Comparison of ENCODE assay signal across 15 cellular contexts in genomic region chr2:167966367-167966766, GRCh38.
DNase-seq lines count a peak whose midpoint lies in the region; ATAC-seq and TF ChIP-seq lines count a peak whose summit lies in the region.
"Had no signal": no experiment of that assay in that cellular context is flagged by ENCODE, and none has a peak within 500 bp of the region (broad histone marks: within the 10 kb centered on the region; RNA-seq: fewer than 3 reads in every experiment).

No MANE protein-coding gene starts in this region.

- H3K4me1 Mint-ChIP-seq in activated CD4-positive, alpha-beta T cell treated with anti-CD3 and anti-CD28 coated beads, Interleukin-2, amount 10 ng/mL, durations not matched to agents 24 days and 14 days: peaks cover 3% of the 10 kb centered on the region
- peaks cover 67% of the 10 kb centered on the region for H3K4me1 Mint-ChIP-seq in brain
- peaks cover 33 to 38% of the 10 kb centered on the region in 2 donors for H3K4me1 Mint-ChIP-seq in natural killer cell treated with Interleukin-12 subunit alpha and Interleukin-12 subunit beta and Interleukin-15 and Interleukin-18, amount 100 ng/mL, for 72 hours (ENCODE audit: low read depth in 2 of 2)
- H3K4me1 Mint-ChIP-seq in stimulated activated naive B cell treated with anti-CD40 and anti-IgM and Interleukin-4, amounts not matched to agents 10 μg/mL and 1 μg/mL and 100 μg/mL, for 72 hours: peaks cover 21 to 30% of the 10 kb centered on the region in 2 donors

- no peaks in the 10 kb centered on the region for H3K27me3 Mint-ChIP-seq in activated CD4-positive, alpha-beta T cell treated with anti-CD3 and anti-CD28 coated beads, Interleukin-2, amount 10 ng/mL, durations not matched to agents 24 days and 14 days
- H3K27me3 Mint-ChIP-seq in brain: no peaks in the 10 kb centered on the region
- no peaks in the 10 kb centered on the region for H3K27me3 Mint-ChIP-seq in natural killer cell treated with Interleukin-12 subunit alpha and Interleukin-12 subunit beta and Interleukin-15 and Interleukin-18, amount 100 ng/mL, for 72 hours
- no peaks in the 10 kb centered on the region for H3K27me3 Mint-ChIP-seq in stimulated activated naive B cell treated with anti-CD40 and anti-IgM and Interleukin-4, amounts not matched to agents 10 μg/mL and 1 μg/mL and 100 μg/mL, for 72 hours

- peak; percentile 14 for DNase-seq in activated CD4-positive, alpha-beta T cell treated with anti-CD3 and anti-CD28 coated beads, Interleukin-2, amount 10 ng/mL, durations not matched to agents 24 days and 14 days
- DNase-seq in activated CD4-positive, alpha-beta T cell treated with anti-CD3 and anti-CD28 coated beads for 4 hours: no peak
- DNase-seq in natural killer cell treated with Interleukin-12 subunit alpha and Interleukin-12 subunit beta and Interleukin-15 and Interleukin-18, amount 100 ng/mL, for 72 hours (ENCODE audit: low spot score): no peak
- DNase-seq in stimulated activated naive B cell treated with anti-CD40 and anti-IgM and Interleukin-4, amounts not matched to agents 10 μg/mL and 1 μg/mL and 100 μg/mL, for 72 hours: no peak
- DNase-seq in NOMO-1 treated with DMSO at 0.1 percent for 48 hours (lab: John Stamatoyannopoulos, UW; ENCODE audit: unreplicated experiment): no peak
- DNase-seq in AML-193 (lab: John Stamatoyannopoulos, UW): no peak
- DNase-seq: GDM1, MV-4-11, NCI-H1417, NCI-H187 treated with DMSO at 0.1 percent for 48 hours, NCI-H446 treated with DMSO at 0.1 percent for 48 hours, Right ventricle myocardium superior had no signal

- no peak for ATAC-seq in natural killer cell treated with Interleukin-12 subunit alpha and Interleukin-12 subunit beta and Interleukin-15 and Interleukin-18, amount 100 ng/mL, for 72 hours
- peak; percentile 12 to 24 for ATAC-seq in stimulated activated naive B cell treated with anti-CD40 and anti-IgM and Interleukin-4, amounts not matched to agents 10 μg/mL and 1 μg/mL and 100 μg/mL, for 72 hours (replicated peaks)
- no peak for ATAC-seq in HG03457 (IDR thresholded peaks at IDR 0.05; ENCODE audit: unreplicated experiment)
- ATAC-seq: GM12878 had no signal

- intact Hi-C loops in activated CD4-positive, alpha-beta T cell treated with anti-CD3 and anti-CD28 coated beads, Interleukin-2, amount 10 ng/mL, durations not matched to agents 24 days and 14 days (cut with micrococcal nuclease): no loop called here

- no peak overlapping the region for H3K27ac Mint-ChIP-seq in activated CD4-positive, alpha-beta T cell treated with anti-CD3 and anti-CD28 coated beads, Interleukin-2, amount 10 ng/mL, durations not matched to agents 24 days and 14 days
- peak overlapping the region in 4 of 5 experiments; percentile 8 to 73 (median 42) for H3K27ac Mint-ChIP-seq in brain
- peak overlapping the region; percentile 3 to 33 for H3K27ac Mint-ChIP-seq in natural killer cell treated with Interleukin-12 subunit alpha and Interleukin-12 subunit beta and Interleukin-15 and Interleukin-18, amount 100 ng/mL, for 72 hours
- peak overlapping the region; percentile 73 for H3K27ac Mint-ChIP-seq in stimulated activated naive B cell treated with anti-CD40 and anti-IgM and Interleukin-4, amounts not matched to agents 10 μg/mL and 1 μg/mL and 100 μg/mL, for 72 hours

- peaks cover 6% of the 10 kb centered on the region for H3K36me3 Mint-ChIP-seq in activated CD4-positive, alpha-beta T cell treated with anti-CD3 and anti-CD28 coated beads, Interleukin-2, amount 10 ng/mL, durations not matched to agents 24 days and 14 days (ENCODE audit: low read depth)
- peaks cover 53% of the 10 kb centered on the region for H3K36me3 Mint-ChIP-seq in brain
- H3K36me3 Mint-ChIP-seq in natural killer cell treated with Interleukin-12 subunit alpha and Interleukin-12 subunit beta and Interleukin-15 and Interleukin-18, amount 100 ng/mL, for 72 hours: peaks cover 16% of the 10 kb centered on the region
- peaks cover 20 to 41% of the 10 kb centered on the region in 2 donors for H3K36me3 Mint-ChIP-seq in stimulated activated naive B cell treated with anti-CD40 and anti-IgM and Interleukin-4, amounts not matched to agents 10 μg/mL and 1 μg/mL and 100 μg/mL, for 72 hours

- no peak for TF ChIP-seq CTCF in brain (conservative IDR thresholded peaks at IDR 0.05)

- no peaks in the 10 kb centered on the region for H3K9me3 Mint-ChIP-seq in activated CD4-positive, alpha-beta T cell treated with anti-CD3 and anti-CD28 coated beads, Interleukin-2, amount 10 ng/mL, durations not matched to agents 24 days and 14 days
- peaks cover 4 to 16% (median 11%) of the 10 kb centered on the region in 5 experiments for H3K9me3 Mint-ChIP-seq in brain
- no peaks in the 10 kb centered on the region for H3K9me3 Mint-ChIP-seq in natural killer cell treated with Interleukin-12 subunit alpha and Interleukin-12 subunit beta and Interleukin-15 and Interleukin-18, amount 100 ng/mL, for 72 hours
- H3K9me3 Mint-ChIP-seq in stimulated activated naive B cell treated with anti-CD40 and anti-IgM and Interleukin-4, amounts not matched to agents 10 μg/mL and 1 μg/mL and 100 μg/mL, for 72 hours: peaks cover 0 to 3% of the 10 kb centered on the region in 2 donors

- no peak overlapping the region for H3K4me3 Mint-ChIP-seq in activated CD4-positive, alpha-beta T cell treated with anti-CD3 and anti-CD28 coated beads, Interleukin-2, amount 10 ng/mL, durations not matched to agents 24 days and 14 days
- no peak overlapping the region for H3K4me3 Mint-ChIP-seq in brain
- H3K4me3 Mint-ChIP-seq in natural killer cell treated with Interleukin-12 subunit alpha and Interleukin-12 subunit beta and Interleukin-15 and Interleukin-18, amount 100 ng/mL, for 72 hours: peak overlapping the region; percentile 48
- H3K4me3 Mint-ChIP-seq in stimulated activated naive B cell treated with anti-CD40 and anti-IgM and Interleukin-4, amounts not matched to agents 10 μg/mL and 1 μg/mL and 100 μg/mL, for 72 hours: peak overlapping the region; percentile 2 to 5

Comparison
In these comparisons a context has a peak if more than half of its experiments do, and no peak if none do; other contexts are left out.
1. H3K4me3 Mint-ChIP-seq: peak in natural killer cell treated with Interleukin-12 subunit alpha and Interleukin-12 subunit beta and Interleukin-15 and Interleukin-18, amount 100 ng/mL, for 72 hours (single experiment) and stimulated activated naive B cell treated with anti-CD40 and anti-IgM and Interleukin-4, amounts not matched to agents 10 μg/mL and 1 μg/mL and 100 μg/mL, for 72 hours (2 of 2); none in activated CD4-positive, alpha-beta T cell treated with anti-CD3 and anti-CD28 coated beads, Interleukin-2, amount 10 ng/mL, durations not matched to agents 24 days and 14 days (single experiment) and brain (0 of 5).
2. ATAC-seq: peak in stimulated activated naive B cell treated with anti-CD40 and anti-IgM and Interleukin-4, amounts not matched to agents 10 μg/mL and 1 μg/mL and 100 μg/mL, for 72 hours (2 of 2); none in natural killer cell treated with Interleukin-12 subunit alpha and Interleukin-12 subunit beta and Interleukin-15 and Interleukin-18, amount 100 ng/mL, for 72 hours (0 of 2) and HG03457 (single experiment).